Comparison of ENCODE assay signal across 2 cellular contexts in the genomic region with DNA sequence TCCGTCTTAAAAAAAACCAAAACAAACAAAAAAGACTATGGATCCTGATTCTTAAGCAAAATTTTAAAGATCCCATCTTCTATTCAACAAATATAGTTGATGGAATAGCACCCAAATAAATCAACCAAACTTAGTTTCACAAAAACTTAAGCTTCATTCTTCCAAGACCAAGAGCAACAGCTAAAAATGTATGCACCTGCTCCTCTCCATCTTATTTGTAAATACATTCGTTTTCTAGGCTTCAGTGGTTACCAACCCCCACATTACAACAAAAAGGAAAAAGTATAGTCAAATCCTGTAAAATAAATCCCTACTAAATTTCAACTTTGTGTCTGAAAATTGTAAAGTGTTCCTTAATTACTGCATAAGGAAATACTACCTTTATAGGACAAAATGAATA.
TF ChIP-seq lines count a peak whose summit lies in the region.

No MANE protein-coding gene starts in this region.

TF ChIP-seq in A549, 52 proteins besides CTCF, POLR2A, EP300 and RAD21 (continued from another document):
- TF ChIP-seq FOXS1 (CRISPR knock-in tag; IDR thresholded peaks at IDR 0.05) (no peak), NR3C1 (IDR thresholded peaks at IDR 0.05) (no peak), MAZ (IDR thresholded peaks at IDR 0.05; ENCODE audit: borderline replicate concordance, low read depth, low read length) (no peak), TFCP2L1 (CRISPR knock-in tag; IDR thresholded peaks at IDR 0.05) (no peak), HOXB13 (CRISPR knock-in tag; IDR thresholded peaks at IDR 0.05; ENCODE audit: low read depth) (no peak), HOXB5 (CRISPR knock-in tag; IDR thresholded peaks at IDR 0.05) (no peak), MAFK (IDR thresholded peaks at IDR 0.05; ENCODE audit: partially characterized antibody) (no peak), RNF2 (IDR thresholded peaks at IDR 0.05; ENCODE audit: borderline replicate concordance, low read depth) (no peak), CHD2 (IDR thresholded peaks at IDR 0.05; ENCODE audit: low read length, partially characterized antibody) (no peak), SMC3 (IDR thresholded peaks at IDR 0.05) (no peak), ZNF302 (CRISPR knock-in tag; IDR thresholded peaks at IDR 0.05) (no peak), TP53 (CRISPR knock-in tag; IDR thresholded peaks at IDR 0.05) (no peak)
- TF ChIP-seq, protein P1, sequence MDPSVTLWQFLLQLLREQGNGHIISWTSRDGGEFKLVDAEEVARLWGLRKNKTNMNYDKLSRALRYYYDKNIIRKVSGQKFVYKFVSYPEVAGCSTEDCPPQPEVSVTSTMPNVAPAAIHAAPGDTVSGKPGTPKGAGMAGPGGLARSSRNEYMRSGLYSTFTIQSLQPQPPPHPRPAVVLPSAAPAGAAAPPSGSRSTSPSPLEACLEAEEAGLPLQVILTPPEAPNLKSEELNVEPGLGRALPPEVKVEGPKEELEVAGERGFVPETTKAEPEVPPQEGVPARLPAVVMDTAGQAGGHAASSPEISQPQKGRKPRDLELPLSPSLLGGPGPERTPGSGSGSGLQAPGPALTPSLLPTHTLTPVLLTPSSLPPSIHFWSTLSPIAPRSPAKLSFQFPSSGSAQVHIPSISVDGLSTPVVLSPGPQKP (IDR thresholded peaks at IDR 0.05; ENCODE audit: low read depth, low read length): no peak
- TF ChIP-seq, protein P2, sequence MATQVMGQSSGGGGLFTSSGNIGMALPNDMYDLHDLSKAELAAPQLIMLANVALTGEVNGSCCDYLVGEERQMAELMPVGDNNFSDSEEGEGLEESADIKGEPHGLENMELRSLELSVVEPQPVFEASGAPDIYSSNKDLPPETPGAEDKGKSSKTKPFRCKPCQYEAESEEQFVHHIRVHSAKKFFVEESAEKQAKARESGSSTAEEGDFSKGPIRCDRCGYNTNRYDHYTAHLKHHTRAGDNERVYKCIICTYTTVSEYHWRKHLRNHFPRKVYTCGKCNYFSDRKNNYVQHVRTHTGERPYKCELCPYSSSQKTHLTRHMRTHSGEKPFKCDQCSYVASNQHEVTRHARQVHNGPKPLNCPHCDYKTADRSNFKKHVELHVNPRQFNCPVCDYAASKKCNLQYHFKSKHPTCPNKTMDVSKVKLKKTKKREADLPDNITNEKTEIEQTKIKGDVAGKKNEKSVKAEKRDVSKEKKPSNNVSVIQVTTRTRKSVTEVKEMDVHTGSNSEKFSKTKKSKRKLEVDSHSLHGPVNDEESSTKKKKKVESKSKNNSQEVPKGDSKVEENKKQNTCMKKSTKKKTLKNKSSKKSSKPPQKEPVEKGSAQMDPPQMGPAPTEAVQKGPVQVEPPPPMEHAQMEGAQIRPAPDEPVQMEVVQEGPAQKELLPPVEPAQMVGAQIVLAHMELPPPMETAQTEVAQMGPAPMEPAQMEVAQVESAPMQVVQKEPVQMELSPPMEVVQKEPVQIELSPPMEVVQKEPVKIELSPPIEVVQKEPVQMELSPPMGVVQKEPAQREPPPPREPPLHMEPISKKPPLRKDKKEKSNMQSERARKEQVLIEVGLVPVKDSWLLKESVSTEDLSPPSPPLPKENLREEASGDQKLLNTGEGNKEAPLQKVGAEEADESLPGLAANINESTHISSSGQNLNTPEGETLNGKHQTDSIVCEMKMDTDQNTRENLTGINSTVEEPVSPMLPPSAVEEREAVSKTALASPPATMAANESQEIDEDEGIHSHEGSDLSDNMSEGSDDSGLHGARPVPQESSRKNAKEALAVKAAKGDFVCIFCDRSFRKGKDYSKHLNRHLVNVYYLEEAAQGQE (IDR thresholded peaks at IDR 0.05): no peak

TF ChIP-seq in GM23338, 12 proteins besides CTCF, POLR2A, EP300 and RAD21 (continued from another document):
- TF ChIP-seq, protein P2 (IDR thresholded peaks at IDR 0.05; ENCODE audit: unreplicated experiment): no peak
- TF ChIP-seq, protein P3, sequence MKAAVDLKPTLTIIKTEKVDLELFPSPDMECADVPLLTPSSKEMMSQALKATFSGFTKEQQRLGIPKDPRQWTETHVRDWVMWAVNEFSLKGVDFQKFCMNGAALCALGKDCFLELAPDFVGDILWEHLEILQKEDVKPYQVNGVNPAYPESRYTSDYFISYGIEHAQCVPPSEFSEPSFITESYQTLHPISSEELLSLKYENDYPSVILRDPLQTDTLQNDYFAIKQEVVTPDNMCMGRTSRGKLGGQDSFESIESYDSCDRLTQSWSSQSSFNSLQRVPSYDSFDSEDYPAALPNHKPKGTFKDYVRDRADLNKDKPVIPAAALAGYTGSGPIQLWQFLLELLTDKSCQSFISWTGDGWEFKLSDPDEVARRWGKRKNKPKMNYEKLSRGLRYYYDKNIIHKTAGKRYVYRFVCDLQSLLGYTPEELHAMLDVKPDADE (IDR thresholded peaks at IDR 0.05): no peak
- TF ChIP-seq, protein P4, sequence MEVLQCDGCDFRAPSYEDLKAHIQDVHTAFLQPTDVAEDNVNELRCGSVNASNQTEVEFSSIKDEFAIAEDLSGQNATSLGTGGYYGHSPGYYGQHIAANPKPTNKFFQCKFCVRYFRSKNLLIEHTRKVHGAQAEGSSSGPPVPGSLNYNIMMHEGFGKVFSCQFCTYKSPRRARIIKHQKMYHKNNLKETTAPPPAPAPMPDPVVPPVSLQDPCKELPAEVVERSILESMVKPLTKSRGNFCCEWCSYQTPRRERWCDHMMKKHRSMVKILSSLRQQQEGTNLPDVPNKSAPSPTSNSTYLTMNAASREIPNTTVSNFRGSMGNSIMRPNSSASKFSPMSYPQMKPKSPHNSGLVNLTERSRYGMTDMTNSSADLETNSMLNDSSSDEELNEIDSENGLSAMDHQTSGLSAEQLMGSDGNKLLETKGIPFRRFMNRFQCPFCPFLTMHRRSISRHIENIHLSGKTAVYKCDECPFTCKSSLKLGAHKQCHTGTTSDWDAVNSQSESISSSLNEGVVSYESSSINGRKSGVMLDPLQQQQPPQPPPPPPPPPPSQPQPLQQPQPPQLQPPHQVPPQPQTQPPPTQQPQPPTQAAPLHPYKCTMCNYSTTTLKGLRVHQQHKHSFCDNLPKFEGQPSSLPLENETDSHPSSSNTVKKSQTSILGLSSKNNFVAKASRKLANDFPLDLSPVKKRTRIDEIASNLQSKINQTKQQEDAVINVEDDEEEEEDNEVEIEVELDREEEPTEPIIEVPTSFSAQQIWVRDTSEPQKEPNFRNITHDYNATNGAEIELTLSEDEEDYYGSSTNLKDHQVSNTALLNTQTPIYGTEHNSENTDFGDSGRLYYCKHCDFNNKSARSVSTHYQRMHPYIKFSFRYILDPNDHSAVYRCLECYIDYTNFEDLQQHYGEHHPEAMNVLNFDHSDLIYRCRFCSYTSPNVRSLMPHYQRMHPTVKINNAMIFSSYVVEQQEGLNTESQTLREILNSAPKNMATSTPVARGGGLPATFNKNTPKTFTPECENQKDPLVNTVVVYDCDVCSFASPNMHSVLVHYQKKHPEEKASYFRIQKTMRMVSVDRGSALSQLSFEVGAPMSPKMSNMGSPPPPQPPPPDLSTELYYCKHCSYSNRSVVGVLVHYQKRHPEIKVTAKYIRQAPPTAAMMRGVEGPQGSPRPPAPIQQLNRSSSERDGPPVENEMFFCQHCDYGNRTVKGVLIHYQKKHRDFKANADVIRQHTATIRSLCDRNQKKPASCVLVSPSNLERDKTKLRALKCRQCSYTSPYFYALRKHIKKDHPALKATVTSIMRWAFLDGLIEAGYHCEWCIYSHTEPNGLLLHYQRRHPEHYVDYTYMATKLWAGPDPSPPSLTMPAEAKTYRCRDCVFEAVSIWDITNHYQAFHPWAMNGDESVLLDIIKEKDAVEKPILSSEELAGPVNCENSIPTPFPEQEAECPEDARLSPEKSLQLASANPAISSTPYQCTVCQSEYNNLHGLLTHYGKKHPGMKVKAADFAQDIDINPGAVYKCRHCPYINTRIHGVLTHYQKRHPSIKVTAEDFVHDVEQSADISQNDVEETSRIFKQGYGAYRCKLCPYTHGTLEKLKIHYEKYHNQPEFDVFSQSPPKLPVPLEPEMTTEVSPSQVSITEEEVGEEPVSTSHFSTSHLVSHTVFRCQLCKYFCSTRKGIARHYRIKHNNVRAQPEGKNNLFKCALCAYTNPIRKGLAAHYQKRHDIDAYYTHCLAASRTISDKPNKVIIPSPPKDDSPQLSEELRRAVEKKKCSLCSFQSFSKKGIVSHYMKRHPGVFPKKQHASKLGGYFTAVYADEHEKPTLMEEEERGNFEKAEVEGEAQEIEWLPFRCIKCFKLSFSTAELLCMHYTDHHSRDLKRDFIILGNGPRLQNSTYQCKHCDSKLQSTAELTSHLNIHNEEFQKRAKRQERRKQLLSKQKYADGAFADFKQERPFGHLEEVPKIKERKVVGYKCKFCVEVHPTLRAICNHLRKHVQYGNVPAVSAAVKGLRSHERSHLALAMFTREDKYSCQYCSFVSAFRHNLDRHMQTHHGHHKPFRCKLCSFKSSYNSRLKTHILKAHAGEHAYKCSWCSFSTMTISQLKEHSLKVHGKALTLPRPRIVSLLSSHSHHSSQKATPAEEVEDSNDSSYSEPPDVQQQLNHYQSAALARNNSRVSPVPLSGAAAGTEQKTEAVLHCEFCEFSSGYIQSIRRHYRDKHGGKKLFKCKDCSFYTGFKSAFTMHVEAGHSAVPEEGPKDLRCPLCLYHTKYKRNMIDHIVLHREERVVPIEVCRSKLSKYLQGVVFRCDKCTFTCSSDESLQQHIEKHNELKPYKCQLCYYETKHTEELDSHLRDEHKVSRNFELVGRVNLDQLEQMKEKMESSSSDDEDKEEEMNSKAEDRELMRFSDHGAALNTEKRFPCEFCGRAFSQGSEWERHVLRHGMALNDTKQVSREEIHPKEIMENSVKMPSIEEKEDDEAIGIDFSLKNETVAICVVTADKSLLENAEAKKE (CRISPR knock-in tag; IDR thresholded peaks at IDR 0.05): no peak
- TF ChIP-seq CREB1 (CRISPR knock-in tag; IDR thresholded peaks at IDR 0.05; ENCODE audit: low read depth) (no peak), ZNF331 (CRISPR knock-in tag; IDR thresholded peaks at IDR 0.05; ENCODE audit: low read depth) (no peak), STAT1 (IDR thresholded peaks at IDR 0.05; ENCODE audit: unreplicated experiment) (no peak), EZH2 (IDR thresholded peaks at IDR 0.05; ENCODE audit: low read depth, unreplicated experiment) (no peak), NANOG (IDR thresholded peaks at IDR 0.05; ENCODE audit: borderline replicate concordance) (no peak), EZH2phosphoT487 (IDR thresholded peaks at IDR 0.05; ENCODE audit: unreplicated experiment) (no peak), POLR2AphosphoS5 (IDR thresholded peaks at IDR 0.05; ENCODE audit: low read depth) (no peak), ZNF114 (CRISPR knock-in tag; IDR thresholded peaks at IDR 0.05) (no peak)
